In the genomic region with DNA sequence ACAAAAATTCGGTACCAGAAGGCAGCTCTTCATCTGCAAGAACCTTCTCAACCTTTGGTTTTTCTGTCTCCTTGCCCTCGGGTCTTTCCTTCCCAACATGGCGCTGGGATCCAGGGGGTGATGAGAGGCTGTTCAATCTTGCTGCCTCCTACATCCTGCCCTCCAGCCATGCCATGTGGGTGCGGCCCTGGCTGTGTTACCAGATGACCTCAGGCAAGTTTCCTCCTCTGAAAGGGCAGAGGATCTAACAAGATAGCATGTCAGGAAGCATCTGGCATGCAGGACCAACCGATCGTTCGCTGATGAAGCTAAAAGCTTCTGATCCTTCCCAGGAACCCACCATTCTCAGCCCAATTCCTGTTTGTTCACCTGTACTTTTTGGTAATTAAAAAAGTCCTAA, we compare ENCODE assay signal across 11 cellular contexts. TPM values are rescaled to one million over a fixed set of nuclear protein-coding genes. Genes with fewer than 3 reads are reported as not detected.
DNase-seq lines count a peak whose midpoint lies in the region; ATAC-seq and TF ChIP-seq lines count a peak whose summit lies in the region.
"Had no signal": no experiment of that assay in that cellular context is flagged by ENCODE, and none has a peak within 500 bp of the region (broad histone marks: within the 10 kb centered on the region; RNA-seq: fewer than 3 reads in every experiment).

No MANE protein-coding gene starts in this region.

- BruUV-seq in MCF 10A (replicated peaks; lab: Mats Ljungman, UMichigan) (no TSS peak), mammary epithelial cell (replicated peaks; lab: Mats Ljungman, UMichigan) (no TSS peak)

- no peaks in the 10 kb centered on the region for H4K20me1 ChIP-seq in mammary epithelial cell (ENCODE audit: insufficient read depth, low read length)

- CTCF ChIA-PET in MCF 10A (lab: Yijun Ruan, JAX) (interaction anchor here (0.5 to 1.5 kb wide), 4 partner anchors 14 to 97 kb away, joined by 3 to 5 read pairs (median 4); no protein-coding TSS in a partner anchor), mammary epithelial cell (lab: Charles Lee; ENCODE audit: low non-redundant PET) (no interaction called here), WTC11 (lab: Charles Lee) (interaction anchor here (0.5 kb wide), 1 partner anchor 135 kb away, joined by 4 read pairs; no protein-coding TSS in a partner anchor)

- DNase-seq in MCF 10A (ENCODE audit: unreplicated experiment) (no peak), mammary epithelial cell (no peak), WTC11 (ENCODE audit: low spot score) (no peak), left colon (no peak), thyroid gland (no peak), transverse colon (no peak), kidney glomerular epithelial cell (lab: John Stamatoyannopoulos, UW) (no peak), chondrocyte (ENCODE audit: low spot score) (no peak)
- DNase-seq: naive B cell, NCI-H226 had no signal

- H3K4me1 ChIP-seq in mammary epithelial cell (ENCODE audit: insufficient read depth, low read length), result peaks cover 20% of the 10 kb centered on the region
- H3K4me1 ChIP-seq in thyroid gland, result peaks cover 20 to 33% of the 10 kb centered on the region in 2 donors
- H3K4me1 ChIP-seq in transverse colon, result peaks cover 0 to 11% (median 4%) of the 10 kb centered on the region in 4 donors

- H3K27me3 ChIP-seq in mammary epithelial cell (ENCODE audit: insufficient read depth, low read length) (no peaks in the 10 kb centered on the region), thyroid gland (no peaks in the 10 kb centered on the region), transverse colon (no peaks in the 10 kb centered on the region)

- H3K9ac ChIP-seq in mammary epithelial cell (ENCODE audit: insufficient read depth, low read length), result no peak overlapping the region

- no peak overlapping the region for H3K4me2 ChIP-seq in mammary epithelial cell (ENCODE audit: insufficient read depth, low read depth, low read length)
- H3K4me2 ChIP-seq: PC-9 had no signal

- POLR2A ChIA-PET in MCF 10A (lab: Yijun Ruan, JAX) (interaction anchor here (0.6 to 2.5 kb wide), 7 partner anchors 9 to 70 kb away, joined by 3 to 30 read pairs (median 4); partner anchors contain the start of gene BCAR1), WTC11 (lab: Charles Lee) (no interaction called here)

- no peak for TF ChIP-seq CTCF in MCF 10A (IDR thresholded peaks at IDR 0.05; ENCODE audit: unreplicated experiment)
- no peak for TF ChIP-seq CTCF in mammary epithelial cell (conservative IDR thresholded peaks at IDR 0.05 in 1 of 2, IDR thresholded peaks at IDR 0.05 in 1 of 2; ENCODE audit: extremely low read depth in 1 of 2, insufficient read depth in 1 of 2, low read depth in 1 of 2, low read length in 2 of 2)
- no peak for TF ChIP-seq CTCF in WTC11 (IDR thresholded peaks at IDR 0.05)
- no peak for TF ChIP-seq CTCF in thyroid gland (IDR thresholded peaks at IDR 0.05)
- no peak for TF ChIP-seq CTCF in transverse colon (IDR thresholded peaks at IDR 0.05)
- TF ChIP-seq CTCF in chondrocyte (IDR thresholded peaks at IDR 0.05), result no peak

- H3K36me3 Mint-ChIP-seq in MCF 10A (ENCODE audit: insufficient read depth, unreplicated experiment) (peaks cover 35% of the 10 kb centered on the region), WTC11 (peaks cover 42% of the 10 kb centered on the region), chondrocyte (ENCODE audit: low read depth) (peaks cover 13% of the 10 kb centered on the region)

- whole genome bisulfite sequencing in mammary epithelial cell (ENCODE audit: low coverage, missing lambda C conversion rate), result 63% methylated on average over 7 of the region's 7 CpGs
- WGBS in thyroid gland, 2 donors, result 62 to 77% methylated on average over 7 of the region's 7 CpGs
- 88 to 90% methylated on average over 2 to 7 of the region's 7 CpGs for WGBS in transverse colon (ENCODE audit: low coverage in 1 of 2), 2 donors

- in situ Hi-C loops in mammary epithelial cell (cut with MboI; ENCODE audit: low sequenced_read_pairs in 2 of 2) (no loop called here), transverse colon (cut with MboI; ENCODE audit: low pct_ligation_motif_present in 1 of 4, low pct_unique_long_range_greater_than_20kb in 1 of 4, low sequenced_read_pairs in 3 of 4) (no loop called here)

- no peak overlapping the region for H3K4me3 ChIP-seq in mammary epithelial cell (replicated peaks in 1 of 3; ENCODE audit: insufficient read depth in 1 of 3, low read depth in 2 of 3, low read length in 3 of 3)
- H3K4me3 ChIP-seq in thyroid gland (replicated peaks in 1 of 3), result no peak overlapping the region
- no peak overlapping the region for H3K4me3 ChIP-seq in transverse colon
- H3K4me3 ChIP-seq: PC-9 had no signal

- no peak overlapping the region for H2AFZ ChIP-seq in mammary epithelial cell (ENCODE audit: low read depth, low read length)
- H2AFZ ChIP-seq: PC-9 had no signal

- intact Hi-C loops in MCF 10A (cut with micrococcal nuclease) (no loop called here), mammary epithelial cell (cut with micrococcal nuclease) (no loop called here), left colon (cut with DNase I, micrococcal nuclease) (no loop called here), thyroid gland (cut with DNase I) (no loop called here), transverse colon (cut with DNase I; ENCODE audit: low total_unique reads) (no loop called here)

- H3K9me3 Mint-ChIP-seq in MCF 10A (ENCODE audit: unreplicated experiment) (no peaks in the 10 kb centered on the region), WTC11 (peaks cover 5% of the 10 kb centered on the region), chondrocyte (ENCODE audit: low read depth) (no peaks in the 10 kb centered on the region)

- H3K36me3 ChIP-seq in mammary epithelial cell (ENCODE audit: insufficient read depth, low read length) (peaks cover 3% of the 10 kb centered on the region), thyroid gland (peaks cover 5 to 11% of the 10 kb centered on the region in 2 donors), transverse colon (peaks cover 0 to 9% (median 4%) of the 10 kb centered on the region in 4 donors)

- no peaks in the 10 kb centered on the region for H3K79me2 ChIP-seq in mammary epithelial cell (ENCODE audit: insufficient read depth, low read length)

- peak overlapping the region; percentile 54 for H3K4me3 Mint-ChIP-seq in MCF 10A (ENCODE audit: unreplicated experiment)
- H3K4me3 Mint-ChIP-seq in WTC11, result no peak overlapping the region
- no peak overlapping the region for H3K4me3 Mint-ChIP-seq in chondrocyte (ENCODE audit: unreplicated experiment)

- dilution Hi-C loops in mammary epithelial cell (cut with HindIII; ENCODE audit: low sequenced_read_pairs), result loop anchor here (10.0 kb wide), 1 partner anchor 53 kb away; no protein-coding TSS in a partner anchor

- H3K9me3 ChIP-seq in mammary epithelial cell (replicated peaks; ENCODE audit: insufficient read depth, low read length), result no peaks in the 10 kb centered on the region
- H3K9me3 ChIP-seq in thyroid gland, result no peaks in the 10 kb centered on the region
- H3K9me3 ChIP-seq in transverse colon, result no peaks in the 10 kb centered on the region

- TF ChIP-seq POLR2A in thyroid gland (IDR thresholded peaks at IDR 0.05), result no peak
- TF ChIP-seq POLR2A in transverse colon (IDR thresholded peaks at IDR 0.05), result no peak

- H3K4me1 Mint-ChIP-seq in MCF 10A (ENCODE audit: insufficient read depth, unreplicated experiment) (peaks cover 18% of the 10 kb centered on the region), WTC11 (peaks cover 15% of the 10 kb centered on the region; the same call in 1 of the 2 replicates), chondrocyte (ENCODE audit: low read depth) (peaks cover 12% of the 10 kb centered on the region)

- H3K27me3 Mint-ChIP-seq in MCF 10A (ENCODE audit: insufficient read depth, unreplicated experiment) (no peaks in the 10 kb centered on the region), WTC11 (ENCODE audit: low read depth) (no peaks in the 10 kb centered on the region), chondrocyte (ENCODE audit: low read depth) (no peaks in the 10 kb centered on the region)

- ATAC-seq in WTC11 (no peak), left colon (peak; percentile 26)

- H3K27ac Mint-ChIP-seq in MCF 10A (ENCODE audit: low read depth, unreplicated experiment) (peak overlapping the region; percentile 37), WTC11 (peak overlapping the region; percentile 48), chondrocyte (ENCODE audit: unreplicated experiment) (no peak overlapping the region)

- no peak overlapping the region for H3K27ac ChIP-seq in mammary epithelial cell (ENCODE audit: insufficient read depth, low read depth, low read length)
- H3K27ac ChIP-seq in thyroid gland, result peak overlapping the region; percentile 69 to 80 (median 70)
- no peak overlapping the region for H3K27ac ChIP-seq in transverse colon
- H3K27ac ChIP-seq: PC-9 had no signal

- TF ChIP-seq EP300 in transverse colon (IDR thresholded peaks at IDR 0.05; ENCODE audit: low read depth), result no peak

TF ChIP-seq in WTC11, 78 proteins besides CTCF, POLR2A, EP300 and RAD21:
- TF ChIP-seq SMAD4 (CRISPR knock-in tag; IDR thresholded peaks at IDR 0.05), result no peak
- TF ChIP-seq MYBL2 (CRISPR knock-in tag; IDR thresholded peaks at IDR 0.05), result no peak
- no peak for TF ChIP-seq KAT7 (CRISPR knock-in tag; IDR thresholded peaks at IDR 0.05; ENCODE audit: borderline replicate concordance)

RNA-seq across cellular contexts. Expression of gene BCAR1, which starts 36.8 kb away (rescaled TPM):
- 58.6 and 68.1 TPM in 2 replicates for total RNA-seq in MCF 10A (2022)
- total RNA-seq in mammary epithelial cell, result 100 to 1,000 TPM in 1 of 2 donors, 10 to 100 TPM in 1; 58.0 to 103 TPM
- polyA plus RNA-seq in mammary epithelial cell, result 46.8 TPM
- 19.5 TPM for polyA minus RNA-seq in mammary epithelial cell
- 87.3 to 95.6 TPM (median 88.6 TPM) in 3 replicates for total RNA-seq in WTC11 (2021)
- total RNA-seq in left colon, result 100 to 1,000 TPM; 139 to 145 TPM
- 10 to 100 TPM; 51.1 to 89.9 (median 71.3) TPM for total RNA-seq in thyroid gland
- total RNA-seq in transverse colon, result 100 to 1,000 TPM; 125 to 201 (median 154) TPM
- total RNA-seq in chondrocyte, result 125 to 140 TPM (median 125 TPM) in 3 replicates

Comparison
In these comparisons a context has a peak if more than half of its experiments do, and no peak if none do; other contexts are left out.
1. H3K27ac ChIP-seq: peak in thyroid gland (3 of 3); none in mammary epithelial cell (single experiment) and transverse colon (0 of 4).